ENCODE assay signal across 8 cellular contexts in genomic region chr20:36051318-36052116, GRCh38.
DNase-seq lines count a peak whose midpoint lies in the region; ATAC-seq, FAIRE-seq and TF ChIP-seq lines count a peak whose summit lies in the region.

No MANE protein-coding gene starts in this region.

- peak overlapping the region; percentile 85 for H2AFZ ChIP-seq in HepG2 (ENCODE audit: low read length)

- H3K4me3 Mint-ChIP-seq in activated CD8-positive, alpha-beta memory T cell treated with anti-CD3 and anti-CD28 coated beads, Interleukin-2, amount 10 ng/mL, durations not matched to agents 7 days and 5 days, result peak overlapping the region; percentile 90

- TF ChIP-seq EP300 in HepG2 (IDR thresholded peaks at IDR 0.05; ENCODE audit: low read depth in 2 of 2, low read length in 2 of 2) (no peak), HepG2 (CRISPR knock-in tag; IDR thresholded peaks at IDR 0.05; ENCODE audit: borderline replicate concordance) (no peak)

- H3K36me3 ChIP-seq in HepG2 (replicated peaks in 1 of 2; ENCODE audit: control insufficient read depth in 1 of 2, insufficient read depth in 2 of 2, low read length in 2 of 2) (no peaks in the 10 kb centered on the region), thymus (ENCODE audit: control insufficient read depth, insufficient read depth) (no peaks in the 10 kb centered on the region)

- no peak for TF ChIP-seq RAD21 in HepG2 (CRISPR knock-in tag; IDR thresholded peaks at IDR 0.05)

- peak overlapping the region; percentile 88 for H3K27ac Mint-ChIP-seq in activated CD8-positive, alpha-beta memory T cell treated with anti-CD3 and anti-CD28 coated beads, Interleukin-2, amount 10 ng/mL, durations not matched to agents 7 days and 5 days

- intact Hi-C loops in HepG2 (cut with micrococcal nuclease; ENCODE audit: unreplicated experiment), result no loop called here

- TF ChIP-seq POLR2A in HepG2 (IDR thresholded peaks at IDR 0.05; ENCODE audit: insufficient read depth in 1 of 2, low read depth in 2 of 2, low read length in 2 of 2), result no peak

- in situ Hi-C loops in HepG2 (cut with HindIII; ENCODE audit: extremely low pct_ligation_motif_present, low pct_unique_long_range_greater_than_20kb), result no loop called here

- no peak for FAIRE-seq in HepG2 (lab: Jason Lieb, UNC)

- no peaks in the 10 kb centered on the region for H3K9me3 Mint-ChIP-seq in activated CD8-positive, alpha-beta memory T cell treated with anti-CD3 and anti-CD28 coated beads, Interleukin-2, amount 10 ng/mL, durations not matched to agents 7 days and 5 days (ENCODE audit: low read depth)

- H3K4me3 ChIP-seq in HepG2 (replicated peaks in 1 of 3; ENCODE audit: insufficient read depth in 1 of 3, low read depth in 2 of 3, low read length in 3 of 3) (peak overlapping the region; percentile 87 to 99 (median 94)), thymus (ENCODE audit: low read length) (peak overlapping the region; percentile 83)

- no peak for ATAC-seq in activated CD8-positive, alpha-beta memory T cell treated with anti-CD3 and anti-CD28 coated beads, Interleukin-2, amount 10 ng/mL, durations not matched to agents 7 days and 5 days
- peak; percentile 7; the same call in 2 of the 3 replicates for ATAC-seq in HepG2
- ATAC-seq in GM21447 (IDR thresholded peaks at IDR 0.05; ENCODE audit: unreplicated experiment), result no peak
- no peak for ATAC-seq in GM18909 (IDR thresholded peaks at IDR 0.05; ENCODE audit: poor library complexity, unreplicated experiment)

- BruUV-seq in HepG2 (replicated peaks; lab: Mats Ljungman, UMichigan), result no TSS peak

- H3K79me2 ChIP-seq in HepG2 (ENCODE audit: insufficient read depth, low read length), result peaks cover 38% of the 10 kb centered on the region

- no peaks in the 10 kb centered on the region for H3K27me3 ChIP-seq in HepG2 (ENCODE audit: control insufficient read depth in 1 of 2, insufficient read depth in 2 of 2, low read length in 2 of 2)
- no peaks in the 10 kb centered on the region for H3K27me3 ChIP-seq in thymus (ENCODE audit: control insufficient read depth, insufficient read depth)

- POLR2A ChIA-PET in HepG2 (lab: Yijun Ruan, JAX), result interaction anchor here (0.7 to 2.2 kb wide), 4 partner anchors 12 to 98 kb away, joined by 3 to 7 read pairs (median 4); partner anchors contain the start of gene SCAND1

- H4K20me1 ChIP-seq in HepG2 (ENCODE audit: insufficient read depth, low read length), result peaks cover 27% of the 10 kb centered on the region

- H3K36me3 Mint-ChIP-seq in activated CD8-positive, alpha-beta memory T cell treated with anti-CD3 and anti-CD28 coated beads, Interleukin-2, amount 10 ng/mL, durations not matched to agents 7 days and 5 days, result peaks cover 17% of the 10 kb centered on the region

- peaks cover 28% of the 10 kb centered on the region for H3K4me1 Mint-ChIP-seq in activated CD8-positive, alpha-beta memory T cell treated with anti-CD3 and anti-CD28 coated beads, Interleukin-2, amount 10 ng/mL, durations not matched to agents 7 days and 5 days

- peak overlapping the region; percentile 100 for H3K9ac ChIP-seq in HepG2 (ENCODE audit: insufficient read depth, low read depth, low read length)

- H3K27ac ChIP-seq in angular gyrus (ENCODE audit: low read depth, low read length) (peak overlapping the region; percentile 88), HepG2 (ENCODE audit: extremely low read length, insufficient read depth, low read length) (peak overlapping the region; percentile 95), thymus (ENCODE audit: low read depth) (no peak overlapping the region)

- CTCF ChIA-PET in activated CD8-positive, alpha-beta memory T cell treated with anti-CD3 and anti-CD28 coated beads, Interleukin-2, amount 10 ng/mL, durations not matched to agents 7 days and 5 days (lab: Charles Lee), result interaction anchor here (0.6 to 0.8 kb wide), 2 partner anchors 12 to 58 kb away, joined by 3 read pairs; no protein-coding TSS in a partner anchor
- CTCF ChIA-PET in HepG2 (lab: Yijun Ruan, JAX; ENCODE audit: low intra/inter-chr PET ratio, low total read pairs), result no interaction called here

- H3K4me1 ChIP-seq in HepG2 (ENCODE audit: insufficient read depth, low read length) (peaks cover 42% of the 10 kb centered on the region), thymus (ENCODE audit: control insufficient read depth, insufficient read depth, low read length) (peaks cover 3% of the 10 kb centered on the region)

- peak overlapping the region; percentile 71 for H3K4me2 ChIP-seq in HepG2 (ENCODE audit: low read depth, low read length)

- WGBS in HepG2 (ENCODE audit: low lambda C conversion rate), result 92% methylated on average over 13 of the region's 13 CpGs
- WGBS in thymus, result 91% methylated on average over 13 of the region's 13 CpGs

- peaks cover 15% of the 10 kb centered on the region for H3K27me3 Mint-ChIP-seq in activated CD8-positive, alpha-beta memory T cell treated with anti-CD3 and anti-CD28 coated beads, Interleukin-2, amount 10 ng/mL, durations not matched to agents 7 days and 5 days

- DNase-seq in activated CD8-positive, alpha-beta memory T cell treated with anti-CD3 and anti-CD28 coated beads, Interleukin-2, amount 10 ng/mL, durations not matched to agents 7 days and 5 days, result no peak
- DNase-seq in activated CD8-positive, alpha-beta memory T cell treated with anti-CD3 and anti-CD28 coated beads for 24 hours, result no peak
- DNase-seq in HepG2 (ENCODE audit: low spot score), result no peak
- no peak for DNase-seq in pons (ENCODE audit: low spot score)

- no peaks in the 10 kb centered on the region for H3K9me3 ChIP-seq in HepG2 (ENCODE audit: low read length)
- H3K9me3 ChIP-seq in thymus (ENCODE audit: control insufficient read depth), result no peaks in the 10 kb centered on the region

- no peak for TF ChIP-seq CTCF in HepG2 (CRISPR knock-in tag; IDR thresholded peaks at IDR 0.05)

TF ChIP-seq in HepG2, 621 proteins besides CTCF, POLR2A, EP300 and RAD21 (continues in another document):
- no peak for TF ChIP-seq RFXANK (CRISPR knock-in tag; IDR thresholded peaks at IDR 0.05)
- 0 out of 2 replicates have a peak, but pooled peaks have one; percentile 9 for TF ChIP-seq PRDM10 (CRISPR knock-in tag; IDR thresholded peaks at IDR 0.05; ENCODE audit: low read depth)
- 0 out of 2 replicates have a peak, but pooled peaks have one; percentile 38 for TF ChIP-seq ZNF878 (CRISPR knock-in tag; IDR thresholded peaks at IDR 0.05)
- TF ChIP-seq CHD4 (IDR thresholded peaks at IDR 0.05; ENCODE audit: borderline replicate concordance, low read length), result 0 out of 2 replicates have a peak, but pooled peaks have one; percentile 6
- no peak for TF ChIP-seq AKAP8 (CRISPR knock-in tag; IDR thresholded peaks at IDR 0.05)
- TF ChIP-seq HNRNPK (IDR thresholded peaks at IDR 0.05; ENCODE audit: low read depth, low read length, poor library complexity, severe bottlenecking), result no peak
- TF ChIP-seq REPIN1 (CRISPR knock-in tag; IDR thresholded peaks at IDR 0.05; ENCODE audit: borderline replicate concordance, low read depth), result no peak
- TF ChIP-seq ZNF292 (CRISPR knock-in tag; IDR thresholded peaks at IDR 0.05; ENCODE audit: borderline replicate concordance, low read depth), result no peak
- TF ChIP-seq HIVEP1 (CRISPR knock-in tag; IDR thresholded peaks at IDR 0.05), result peak; percentile 45; the same call in 1 of the 2 replicates
- 0 out of 2 replicates have a peak, but pooled peaks have one; percentile 65 for TF ChIP-seq ZNF619 (CRISPR knock-in tag; IDR thresholded peaks at IDR 0.05)
- TF ChIP-seq HNF4G (IDR thresholded peaks at IDR 0.05; ENCODE audit: borderline replicate concordance, low read depth, low read length), result no peak
- TF ChIP-seq HNF4G (CRISPR knock-in tag; IDR thresholded peaks at IDR 0.05; ENCODE audit: borderline replicate concordance, low read depth), result no peak
- TF ChIP-seq ZNF414 (CRISPR knock-in tag; IDR thresholded peaks at IDR 0.05), result no peak
- TF ChIP-seq SALL1 (CRISPR knock-in tag; IDR thresholded peaks at IDR 0.05), result 0 out of 2 replicates have a peak, but pooled peaks have one; percentile 21
- TF ChIP-seq ZNF83 (CRISPR knock-in tag; IDR thresholded peaks at IDR 0.05; ENCODE audit: borderline replicate concordance), result 0 out of 2 replicates have a peak, but pooled peaks have one; percentile 17
- no peak; the same call in 1 of the 2 replicates for TF ChIP-seq ZNF225 (CRISPR knock-in tag; IDR thresholded peaks at IDR 0.05)
- 0 out of 2 replicates have a peak, but pooled peaks have one; percentile 35 for TF ChIP-seq ZBTB7A (CRISPR knock-in tag; IDR thresholded peaks at IDR 0.05)
